1 cellular context compared by ENCODE assay signal in genomic region chrX:270848-271367, GRCh38.
TF ChIP-seq lines count a peak whose summit lies in the region.

No MANE protein-coding gene starts in this region.

TF ChIP-seq in HepG2, 621 proteins besides CTCF, POLR2A, EP300 and RAD21 (continued from another document and continues in another):
- TF ChIP-seq ZNF687 (CRISPR knock-in tag; IDR thresholded peaks at IDR 0.05) (peak; percentile 94), ZNF501 (CRISPR knock-in tag; IDR thresholded peaks at IDR 0.05) (no peak), ARID2 (CRISPR knock-in tag; IDR thresholded peaks at IDR 0.05; ENCODE audit: borderline replicate concordance) (no peak), ZBTB21 (CRISPR knock-in tag; IDR thresholded peaks at IDR 0.05) (no peak), ZBTB10 (CRISPR knock-in tag; IDR thresholded peaks at IDR 0.05; ENCODE audit: borderline replicate concordance) (no peak), HNF4G (IDR thresholded peaks at IDR 0.05; ENCODE audit: borderline replicate concordance, low read depth, low read length) (no peak), HNF4G (CRISPR knock-in tag; IDR thresholded peaks at IDR 0.05; ENCODE audit: borderline replicate concordance, low read depth) (0 out of 2 replicates have a peak, but pooled peaks have one; percentile 59), ZNF788 (CRISPR knock-in tag; IDR thresholded peaks at IDR 0.05; ENCODE audit: borderline replicate concordance) (peak; percentile 26; the same call in 1 of the 2 replicates), ZNF841 (CRISPR knock-in tag; IDR thresholded peaks at IDR 0.05; ENCODE audit: borderline replicate concordance) (no peak), NFAT5 (CRISPR knock-in tag; IDR thresholded peaks at IDR 0.05) (no peak), ZNF83 (CRISPR knock-in tag; IDR thresholded peaks at IDR 0.05; ENCODE audit: borderline replicate concordance) (no peak), ZFX (CRISPR knock-in tag; IDR thresholded peaks at IDR 0.05; ENCODE audit: low read depth) (peak; percentile 83), U2AF2 (IDR thresholded peaks at IDR 0.05; ENCODE audit: low read depth, low read length) (no peak), GMEB1 (CRISPR knock-in tag; IDR thresholded peaks at IDR 0.05; ENCODE audit: borderline replicate concordance) (0 out of 2 replicates have a peak, but pooled peaks have one; percentile 7), MXD4 (CRISPR knock-in tag; IDR thresholded peaks at IDR 0.05) (no peak), NFIC (IDR thresholded peaks at IDR 0.05; ENCODE audit: low read length) (no peak), ZNF34 (CRISPR knock-in tag; IDR thresholded peaks at IDR 0.05; ENCODE audit: borderline replicate concordance) (no peak), KLF16 (CRISPR knock-in tag; IDR thresholded peaks at IDR 0.05) (no peak), RBFOX2 (IDR thresholded peaks at IDR 0.05; ENCODE audit: low read depth, low read length) (peak; percentile 61), PBX3 (CRISPR knock-in tag; IDR thresholded peaks at IDR 0.05; ENCODE audit: borderline replicate concordance) (no peak), RORA (CRISPR knock-in tag; IDR thresholded peaks at IDR 0.05) (no peak), ZSCAN29 (CRISPR knock-in tag; conservative IDR thresholded peaks at IDR 0.05) (no peak), ZNF614 (CRISPR knock-in tag; IDR thresholded peaks at IDR 0.05; ENCODE audit: borderline replicate concordance) (no peak), ZSCAN5A (CRISPR knock-in tag; IDR thresholded peaks at IDR 0.05; ENCODE audit: borderline replicate concordance) (no peak), CCAR2 (optimal IDR thresholded peaks at IDR 0.05; ENCODE audit: low read depth, low read length) (no peak), ZNF275 (CRISPR knock-in tag; IDR thresholded peaks at IDR 0.05; ENCODE audit: borderline replicate concordance) (no peak), KMT2B (CRISPR knock-in tag; IDR thresholded peaks at IDR 0.05) (no peak), CREB1 (IDR thresholded peaks at IDR 0.05) (no peak), CREB1 (CRISPR knock-in tag; IDR thresholded peaks at IDR 0.05) (no peak), ZBED4 (CRISPR knock-in tag; IDR thresholded peaks at IDR 0.05; ENCODE audit: borderline replicate concordance) (no peak), ZNF468 (CRISPR knock-in tag; IDR thresholded peaks at IDR 0.05) (no peak)
